In the genomic region with DNA sequence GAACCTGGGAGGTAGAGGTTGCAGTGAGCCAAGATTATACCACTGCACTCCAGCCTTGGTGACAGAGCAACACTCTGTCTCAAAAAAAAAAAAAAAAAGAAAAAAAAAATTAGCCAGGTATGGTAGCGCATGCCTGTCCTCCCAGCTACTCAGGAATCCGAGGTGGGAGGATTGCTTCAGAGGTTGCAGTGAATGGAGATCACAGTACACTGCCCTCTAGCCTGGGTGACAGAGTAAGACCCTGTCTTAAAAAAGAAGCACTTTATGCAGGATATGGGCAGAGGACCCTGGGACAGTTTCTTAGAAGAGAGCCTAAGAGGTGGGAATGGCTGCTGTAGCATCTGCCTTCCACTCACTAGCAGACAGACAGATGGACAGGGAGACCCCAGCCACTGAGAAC, we compare ENCODE assay signal across 1 cellular context.
TF ChIP-seq lines count a peak whose summit lies in the region.

No MANE protein-coding gene starts in this region.

TF ChIP-seq in WTC11, 78 proteins besides CTCF, POLR2A, EP300 and RAD21:
- no peak for TF ChIP-seq MXD4 (CRISPR knock-in tag; IDR thresholded peaks at IDR 0.05; ENCODE audit: borderline replicate concordance)
- TF ChIP-seq, protein P1, sequence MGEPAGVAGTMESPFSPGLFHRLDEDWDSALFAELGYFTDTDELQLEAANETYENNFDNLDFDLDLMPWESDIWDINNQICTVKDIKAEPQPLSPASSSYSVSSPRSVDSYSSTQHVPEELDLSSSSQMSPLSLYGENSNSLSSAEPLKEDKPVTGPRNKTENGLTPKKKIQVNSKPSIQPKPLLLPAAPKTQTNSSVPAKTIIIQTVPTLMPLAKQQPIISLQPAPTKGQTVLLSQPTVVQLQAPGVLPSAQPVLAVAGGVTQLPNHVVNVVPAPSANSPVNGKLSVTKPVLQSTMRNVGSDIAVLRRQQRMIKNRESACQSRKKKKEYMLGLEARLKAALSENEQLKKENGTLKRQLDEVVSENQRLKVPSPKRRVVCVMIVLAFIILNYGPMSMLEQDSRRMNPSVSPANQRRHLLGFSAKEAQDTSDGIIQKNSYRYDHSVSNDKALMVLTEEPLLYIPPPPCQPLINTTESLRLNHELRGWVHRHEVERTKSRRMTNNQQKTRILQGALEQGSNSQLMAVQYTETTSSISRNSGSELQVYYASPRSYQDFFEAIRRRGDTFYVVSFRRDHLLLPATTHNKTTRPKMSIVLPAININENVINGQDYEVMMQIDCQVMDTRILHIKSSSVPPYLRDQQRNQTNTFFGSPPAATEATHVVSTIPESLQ (CRISPR knock-in tag; IDR thresholded peaks at IDR 0.05), result no peak
- TF ChIP-seq, protein P2, sequence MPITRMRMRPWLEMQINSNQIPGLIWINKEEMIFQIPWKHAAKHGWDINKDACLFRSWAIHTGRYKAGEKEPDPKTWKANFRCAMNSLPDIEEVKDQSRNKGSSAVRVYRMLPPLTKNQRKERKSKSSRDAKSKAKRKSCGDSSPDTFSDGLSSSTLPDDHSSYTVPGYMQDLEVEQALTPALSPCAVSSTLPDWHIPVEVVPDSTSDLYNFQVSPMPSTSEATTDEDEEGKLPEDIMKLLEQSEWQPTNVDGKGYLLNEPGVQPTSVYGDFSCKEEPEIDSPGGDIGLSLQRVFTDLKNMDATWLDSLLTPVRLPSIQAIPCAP (CRISPR knock-in tag; IDR thresholded peaks at IDR 0.05), result no peak
- TF ChIP-seq, protein P3, sequence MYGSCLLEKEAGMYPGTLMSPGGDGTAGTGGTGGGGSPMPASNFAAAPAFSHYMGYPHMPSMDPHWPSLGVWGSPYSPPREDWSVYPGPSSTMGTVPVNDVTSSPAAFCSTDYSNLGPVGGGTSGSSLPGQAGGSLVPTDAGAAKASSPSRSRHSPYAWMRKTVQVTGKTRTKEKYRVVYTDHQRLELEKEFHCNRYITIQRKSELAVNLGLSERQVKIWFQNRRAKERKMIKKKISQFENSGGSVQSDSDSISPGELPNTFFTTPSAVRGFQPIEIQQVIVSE (CRISPR knock-in tag; IDR thresholded peaks at IDR 0.05; ENCODE audit: borderline replicate concordance), result no peak
- TF ChIP-seq, protein P4, sequence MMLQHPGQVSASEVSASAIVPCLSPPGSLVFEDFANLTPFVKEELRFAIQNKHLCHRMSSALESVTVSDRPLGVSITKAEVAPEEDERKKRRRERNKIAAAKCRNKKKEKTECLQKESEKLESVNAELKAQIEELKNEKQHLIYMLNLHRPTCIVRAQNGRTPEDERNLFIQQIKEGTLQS (CRISPR knock-in tag; conservative IDR thresholded peaks at IDR 0.05), result no peak
- TF ChIP-seq HMGA2 (CRISPR knock-in tag; IDR thresholded peaks at IDR 0.05), result no peak
- TF ChIP-seq NR3C1 (CRISPR knock-in tag; conservative IDR thresholded peaks at IDR 0.05; ENCODE audit: low read depth), result no peak
- TF ChIP-seq, protein P5, sequence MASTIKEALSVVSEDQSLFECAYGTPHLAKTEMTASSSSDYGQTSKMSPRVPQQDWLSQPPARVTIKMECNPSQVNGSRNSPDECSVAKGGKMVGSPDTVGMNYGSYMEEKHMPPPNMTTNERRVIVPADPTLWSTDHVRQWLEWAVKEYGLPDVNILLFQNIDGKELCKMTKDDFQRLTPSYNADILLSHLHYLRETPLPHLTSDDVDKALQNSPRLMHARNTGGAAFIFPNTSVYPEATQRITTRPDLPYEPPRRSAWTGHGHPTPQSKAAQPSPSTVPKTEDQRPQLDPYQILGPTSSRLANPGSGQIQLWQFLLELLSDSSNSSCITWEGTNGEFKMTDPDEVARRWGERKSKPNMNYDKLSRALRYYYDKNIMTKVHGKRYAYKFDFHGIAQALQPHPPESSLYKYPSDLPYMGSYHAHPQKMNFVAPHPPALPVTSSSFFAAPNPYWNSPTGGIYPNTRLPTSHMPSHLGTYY (CRISPR knock-in tag; IDR thresholded peaks at IDR 0.05), result no peak
- TF ChIP-seq, protein P6, sequence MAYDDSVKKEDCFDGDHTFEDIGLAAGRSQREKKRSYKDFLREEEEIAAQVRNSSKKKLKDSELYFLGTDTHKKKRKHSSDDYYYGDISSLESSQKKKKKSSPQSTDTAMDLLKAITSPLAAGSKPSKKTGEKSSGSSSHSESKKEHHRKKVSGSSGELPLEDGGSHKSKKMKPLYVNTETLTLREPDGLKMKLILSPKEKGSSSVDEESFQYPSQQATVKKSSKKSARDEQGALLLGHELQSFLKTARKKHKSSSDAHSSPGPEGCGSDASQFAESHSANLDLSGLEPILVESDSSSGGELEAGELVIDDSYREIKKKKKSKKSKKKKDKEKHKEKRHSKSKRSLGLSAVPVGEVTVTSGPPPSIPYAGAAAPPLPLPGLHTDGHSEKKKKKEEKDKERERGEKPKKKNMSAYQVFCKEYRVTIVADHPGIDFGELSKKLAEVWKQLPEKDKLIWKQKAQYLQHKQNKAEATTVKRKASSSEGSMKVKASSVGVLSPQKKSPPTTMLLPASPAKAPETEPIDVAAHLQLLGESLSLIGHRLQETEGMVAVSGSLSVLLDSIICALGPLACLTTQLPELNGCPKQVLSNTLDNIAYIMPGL (CRISPR knock-in tag; IDR thresholded peaks at IDR 0.05), result no peak
- TF ChIP-seq ZBTB21 (CRISPR knock-in tag; IDR thresholded peaks at IDR 0.05; ENCODE audit: borderline replicate concordance), result no peak
